Comparison of ENCODE assay signal across 19 cellular contexts in genomic region chr6:40918035-40918651, GRCh38.
"Had no signal": no experiment of that assay in that cellular context is flagged by ENCODE, and none has a peak within 500 bp of the region (broad histone marks: within the 10 kb centered on the region; RNA-seq: fewer than 3 reads in every experiment).

No MANE protein-coding gene starts in this region.

- H3K79me2 ChIP-seq: parathyroid adenoma had no signal

- H3K36me3 Mint-ChIP-seq: activated CD4-positive, alpha-beta memory T cell treated with anti-CD3 and anti-CD28 coated beads for 36 hours; activated CD8-positive, alpha-beta memory T cell treated with anti-CD3 and anti-CD28 coated beads, Interleukin-2, amount 10 ng/mL, durations not matched to agents 7 days and 5 days; activated naive CD8-positive, alpha-beta T cell; naive thymus-derived CD8-positive, alpha-beta T cell had no signal

- H3K9me3 ChIP-seq: esophagus squamous epithelium, heart right ventricle, lower lobe of right lung, upper lobe of right lung had no signal

- H3K27me3 ChIP-seq: cardiac muscle cell, esophagus squamous epithelium, heart right ventricle, upper lobe of right lung had no signal

- DNase-seq: activated CD4-positive, alpha-beta memory T cell treated with anti-CD3 and anti-CD28 coated beads for 36 hours; activated CD4-positive, alpha-beta T cell treated with anti-CD3 and anti-CD28 coated beads for 36 hours; activated CD8-positive, alpha-beta memory T cell treated with anti-CD3 and anti-CD28 coated beads, Interleukin-2, amount 10 ng/mL, durations not matched to agents 7 days and 5 days; effector CD8-positive, alpha-beta T cell; esophagus squamous epithelium; heart right ventricle; islet precursor cell; left colon; lower lobe of right lung; naive thymus-derived CD8-positive, alpha-beta T cell; stimulated activated CD4-positive, alpha-beta T cell treated with anti-CD3 and anti-CD28 coated beads, Interleukin-12 subunit alpha, Interleukin-12 subunit beta, amount 100 ng/mL, for 4 hours; stimulated activated CD4-positive, alpha-beta T cell treated with anti-CD3 and anti-CD28 coated beads, Interleukin-1b, Interleukin-23, amount 100 ng/mL, for 48 hours; stimulated activated CD8-positive, alpha-beta memory T cell treated with anti-CD3 and anti-CD28 coated beads, Interleukin-4, amount 100 ng/mL, for 48 hours; stimulated activated naive CD4-positive, alpha-beta T cell; upper lobe of right lung had no signal

- H3K4me1 ChIP-seq: esophagus squamous epithelium, lower lobe of right lung, parathyroid adenoma, upper lobe of right lung had no signal

- H3K27me3 Mint-ChIP-seq: dendritic cell treated with granulocyte-macrophage colony-stimulating factor and Interleukin-4, amounts not matched to agents 40 ng/mL and 50 ng/mL, for 4 days had no signal

- H3K4me1 Mint-ChIP-seq: activated CD4-positive, alpha-beta T cell treated with anti-CD3 and anti-CD28 coated beads for 36 hours; activated CD8-positive, alpha-beta memory T cell treated with anti-CD3 and anti-CD28 coated beads, Interleukin-2, amount 10 ng/mL, durations not matched to agents 7 days and 5 days; naive thymus-derived CD8-positive, alpha-beta T cell had no signal

- ATAC-seq: activated CD4-positive, alpha-beta T cell treated with anti-CD3 and anti-CD28 coated beads for 36 hours; activated CD8-positive, alpha-beta memory T cell treated with anti-CD3 and anti-CD28 coated beads, Interleukin-2, amount 10 ng/mL, durations not matched to agents 7 days and 5 days; heart right ventricle; left colon; lower lobe of right lung; naive thymus-derived CD8-positive, alpha-beta T cell; upper lobe of right lung had no signal

- H3K9me3 Mint-ChIP-seq: activated CD4-positive, alpha-beta memory T cell treated with anti-CD3 and anti-CD28 coated beads for 36 hours; dendritic cell treated with granulocyte-macrophage colony-stimulating factor and Interleukin-4, amounts not matched to agents 40 ng/mL and 50 ng/mL, for 4 days; naive thymus-derived CD8-positive, alpha-beta T cell had no signal

- H3K27ac ChIP-seq: cardiac muscle cell, esophagus squamous epithelium, heart right ventricle, lower lobe of right lung, parathyroid adenoma, upper lobe of right lung had no signal

- H2AFZ ChIP-seq: parathyroid adenoma had no signal

- H3K9ac ChIP-seq: parathyroid adenoma had no signal

- H3K27ac Mint-ChIP-seq: activated CD4-positive, alpha-beta memory T cell treated with anti-CD3 and anti-CD28 coated beads for 36 hours; activated CD4-positive, alpha-beta T cell treated with anti-CD3 and anti-CD28 coated beads for 36 hours; activated CD8-positive, alpha-beta memory T cell treated with anti-CD3 and anti-CD28 coated beads, Interleukin-2, amount 10 ng/mL, durations not matched to agents 7 days and 5 days; activated naive CD8-positive, alpha-beta T cell; dendritic cell treated with granulocyte-macrophage colony-stimulating factor and Interleukin-4, amounts not matched to agents 40 ng/mL and 50 ng/mL, for 4 days; naive thymus-derived CD8-positive, alpha-beta T cell had no signal

- H3K4me3 Mint-ChIP-seq: activated CD4-positive, alpha-beta memory T cell treated with anti-CD3 and anti-CD28 coated beads for 36 hours; activated CD4-positive, alpha-beta T cell treated with anti-CD3 and anti-CD28 coated beads for 36 hours; activated CD8-positive, alpha-beta memory T cell treated with anti-CD3 and anti-CD28 coated beads, Interleukin-2, amount 10 ng/mL, durations not matched to agents 7 days and 5 days; activated naive CD8-positive, alpha-beta T cell; dendritic cell treated with granulocyte-macrophage colony-stimulating factor and Interleukin-4, amounts not matched to agents 40 ng/mL and 50 ng/mL, for 4 days; naive thymus-derived CD8-positive, alpha-beta T cell had no signal

- H3K36me3 ChIP-seq: cardiac muscle cell, esophagus squamous epithelium, heart right ventricle, lower lobe of right lung, upper lobe of right lung had no signal

- H3K4me3 ChIP-seq: cardiac muscle cell, esophagus squamous epithelium, heart right ventricle, lower lobe of right lung, upper lobe of right lung had no signal
